ENCODE assay signal across 24 cellular contexts in the genomic region with DNA sequence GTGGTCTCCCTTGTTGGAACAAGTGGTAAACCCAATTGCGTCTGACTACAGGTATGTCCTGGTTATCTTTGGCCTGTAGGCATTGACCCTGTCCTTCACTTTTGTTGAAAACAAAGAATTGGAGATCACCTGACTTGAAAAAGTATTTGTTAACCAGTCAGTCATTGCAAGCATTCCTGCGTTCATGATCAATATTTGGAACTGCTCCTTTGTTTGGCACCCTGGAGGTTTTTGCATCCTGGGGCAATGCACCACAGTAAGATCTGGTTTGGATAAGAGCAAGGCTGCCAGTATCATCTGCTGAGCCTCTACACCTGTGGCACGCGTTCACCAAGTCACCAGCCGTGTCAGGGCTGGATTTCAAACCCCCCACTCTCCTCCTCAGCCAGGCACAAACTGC.
"Had no signal": no experiment of that assay in that cellular context is flagged by ENCODE, and none has a peak within 500 bp of the region (broad histone marks: within the 10 kb centered on the region; RNA-seq: fewer than 3 reads in every experiment).

No MANE protein-coding gene starts in this region.

- FAIRE-seq: urothelium cell line had no signal

- H3K4me3 ChIP-seq: colonic mucosa, dorsolateral prefrontal cortex, gastrocnemius medialis, spleen, testis, transverse colon had no signal

- H3K27ac ChIP-seq: colonic mucosa, dorsolateral prefrontal cortex, gastrocnemius medialis, spleen, testis, transverse colon, VCaP had no signal

- DNase-seq: activated CD4-positive, alpha-beta T cell treated with anti-CD3 and anti-CD28 coated beads for 4 hours; activated CD4-positive, alpha-beta T cell treated with anti-CD3 and anti-CD28 coated beads, Interleukin-2, amount 50 U/mL, for 4 hours; activated gamma-delta T cell treated with Interleukin-2 at 50 U/mL for 16 hours; activated naive CD4-positive, alpha-beta T cell treated with anti-CD3 and anti-CD28 coated beads, Interleukin-2, amount 50 U/mL, for 16 hours; activated T-cell treated with anti-CD3 and anti-CD28 coated beads, Interleukin-2, amount 50 U/mL, for 4 hours; anterior cingulate cortex; cerebellar nuclear complex; colonic mucosa; dorsolateral prefrontal cortex; effector memory CD4-positive, alpha-beta T cell; gastrocnemius medialis; glutamatergic neuron; islet precursor cell; left ventricle myocardium superior; mammary epithelial cell; naive B cell; right cardiac atrium; spleen; stimulated activated naive CD4-positive, alpha-beta T cell; testis; transverse colon had no signal

- H3K4me1 ChIP-seq: colonic mucosa, gastrocnemius medialis, spleen, testis had no signal

- H3K27me3 ChIP-seq: colonic mucosa, dorsolateral prefrontal cortex, gastrocnemius medialis, spleen, testis, transverse colon had no signal

- ATAC-seq: activated T-cell treated with anti-CD3 and anti-CD28 coated beads, Interleukin-2, amount 50 U/mL, for 4 hours; activated T-helper 17 cell treated with anti-CD3 and anti-CD28 coated beads, Interleukin-2, amount 50 U/mL, for 72 hours; gastrocnemius medialis; left ventricle myocardium superior; right cardiac atrium had no signal

- H3K9me3 ChIP-seq: colonic mucosa, gastrocnemius medialis, spleen, testis, transverse colon had no signal

- H3K36me3 ChIP-seq: colonic mucosa, gastrocnemius medialis, spleen, transverse colon had no signal
